ENCODE assay signal across 12 cellular contexts in genomic region chr11:12234216-12234615, GRCh38.
DNase-seq lines count a peak whose midpoint lies in the region; ATAC-seq and TF ChIP-seq lines count a peak whose summit lies in the region.
"Had no signal": no experiment of that assay in that cellular context is flagged by ENCODE, and none has a peak within 500 bp of the region (broad histone marks: within the 10 kb centered on the region; RNA-seq: fewer than 3 reads in every experiment).

No MANE protein-coding gene starts in this region.

- H3K4me3 ChIP-seq in right cardiac atrium (ENCODE audit: low read length): no peak overlapping the region
- no peak overlapping the region for H3K4me3 ChIP-seq in astrocyte of the cerebellum (ENCODE audit: low read depth, low read length)
- H3K4me3 ChIP-seq in muscle layer of duodenum (ENCODE audit: low read depth in 1 of 2, low read length in 2 of 2): no peak overlapping the region

- no peak for TF ChIP-seq CTCF in astrocyte of the cerebellum (IDR thresholded peaks at IDR 0.05; ENCODE audit: low read depth, low read length, missing control alignments)

- H3K4me1 ChIP-seq in right cardiac atrium (ENCODE audit: control insufficient read depth, insufficient read depth, low read length) (peaks cover 12% of the 10 kb centered on the region), muscle layer of duodenum (ENCODE audit: control insufficient read depth in 1 of 2, insufficient read depth in 2 of 2, low read length in 2 of 2) (peaks cover 13 to 25% of the 10 kb centered on the region in 2 donors)

- no peak overlapping the region for H3K27ac ChIP-seq in right cardiac atrium (ENCODE audit: low read length)
- H3K27ac ChIP-seq in muscle layer of duodenum (ENCODE audit: low read length): peak overlapping the region; percentile 11

- WGBS in right cardiac atrium: 32% methylated on average over 1 of the region's 1 CpG

- no peaks in the 10 kb centered on the region for H3K9me3 ChIP-seq in right cardiac atrium (ENCODE audit: control insufficient read depth, low read length)
- H3K9me3 ChIP-seq in muscle layer of duodenum (ENCODE audit: control insufficient read depth in 1 of 2, low read length in 2 of 2): no peaks in the 10 kb centered on the region

- intact Hi-C loops in right cardiac atrium (cut with DNase I) (loop anchor here in 3 of 4 donors (10.0 kb wide), 2 partner anchors 69 to 139 kb away; no protein-coding TSS in a partner anchor), Right ventricle myocardium inferior (cut with DNase I) (no loop called here)

- DNase-seq in right cardiac atrium: peak in 1 of 3 donors; percentile 68
- DNase-seq in Right ventricle myocardium inferior (ENCODE audit: missing footprints): no peak
- peak; percentile 87 for DNase-seq in astrocyte of the cerebellum (ENCODE audit: low read depth)
- no peak for DNase-seq in NCI-H446 treated with DMSO at 0.1 percent for 48 hours (lab: John Stamatoyannopoulos, UW)
- DNase-seq in NCI-H1105 (lab: John Stamatoyannopoulos, UW): no peak
- no peak for DNase-seq in kidney tubule cell (ENCODE audit: low spot score)
- no peak for DNase-seq in LoVo (ENCODE audit: low spot score)
- DNase-seq: anterior cingulate cortex, erythroblast, KG1, NCI-H2029 treated with DMSO at 0.1 percent for 48 hours had no signal

- in situ Hi-C loops in astrocyte of the cerebellum (cut with HindIII; ENCODE audit: low sequenced_read_pairs): no loop called here

- peaks cover 21 to 47% of the 10 kb centered on the region in 2 donors for H3K36me3 ChIP-seq in muscle layer of duodenum (ENCODE audit: control insufficient read depth in 1 of 2, insufficient read depth in 2 of 2, low read length in 2 of 2)

- H3K27me3 ChIP-seq in right cardiac atrium (ENCODE audit: control insufficient read depth, insufficient read depth) (no peaks in the 10 kb centered on the region), muscle layer of duodenum (ENCODE audit: low read depth, low read length) (no peaks in the 10 kb centered on the region)

- ATAC-seq in right cardiac atrium (peak; percentile 40 to 42), Right ventricle myocardium inferior (no peak)
